In genomic region chr15:69282128-69282743, GRCh38 we compare ENCODE assay signal across 24 cellular contexts.
"Had no signal": no experiment of that assay in that cellular context is flagged by ENCODE, and none has a peak within 500 bp of the region (broad histone marks: within the 10 kb centered on the region; RNA-seq: fewer than 3 reads in every experiment).

No MANE protein-coding gene starts in this region.

- H3K36me3 ChIP-seq: MG63, SJSA1 had no signal

- H3K27ac ChIP-seq: SJSA1, SK-N-MC had no signal

- H3K4me3 ChIP-seq: MG63, SJSA1, SK-N-MC had no signal

- H3K27me3 ChIP-seq: MG63, SJSA1 had no signal

- DNase-seq: Karpas-422, KG1, MG63, NCI-H1092, NCI-H1105 treated with DMSO at 0.1 percent for 48 hours, NCI-H1417 treated with DMSO at 0.1 percent for 48 hours, NCI-H146, NCI-H1694 treated with DMSO at 0.1 percent for 48 hours, NCI-H1930, NCI-H2081 treated with DMSO at 0.1 percent for 48 hours, NCI-H2171, NCI-H226, NCI-H446, NCI-H510A, NCI-H524 treated with DMSO at 0.1 percent for 48 hours, NCI-H69, NCI-H774, Right ventricle myocardium superior, RPMI8226, SIG-M5, SW 1271 had no signal

- H3K4me1 ChIP-seq: SJSA1 had no signal

- FAIRE-seq: RCC 7860 had no signal

- H3K9me3 ChIP-seq: MG63, SJSA1 had no signal
